12 cellular contexts compared by ENCODE assay signal in the genomic region with DNA sequence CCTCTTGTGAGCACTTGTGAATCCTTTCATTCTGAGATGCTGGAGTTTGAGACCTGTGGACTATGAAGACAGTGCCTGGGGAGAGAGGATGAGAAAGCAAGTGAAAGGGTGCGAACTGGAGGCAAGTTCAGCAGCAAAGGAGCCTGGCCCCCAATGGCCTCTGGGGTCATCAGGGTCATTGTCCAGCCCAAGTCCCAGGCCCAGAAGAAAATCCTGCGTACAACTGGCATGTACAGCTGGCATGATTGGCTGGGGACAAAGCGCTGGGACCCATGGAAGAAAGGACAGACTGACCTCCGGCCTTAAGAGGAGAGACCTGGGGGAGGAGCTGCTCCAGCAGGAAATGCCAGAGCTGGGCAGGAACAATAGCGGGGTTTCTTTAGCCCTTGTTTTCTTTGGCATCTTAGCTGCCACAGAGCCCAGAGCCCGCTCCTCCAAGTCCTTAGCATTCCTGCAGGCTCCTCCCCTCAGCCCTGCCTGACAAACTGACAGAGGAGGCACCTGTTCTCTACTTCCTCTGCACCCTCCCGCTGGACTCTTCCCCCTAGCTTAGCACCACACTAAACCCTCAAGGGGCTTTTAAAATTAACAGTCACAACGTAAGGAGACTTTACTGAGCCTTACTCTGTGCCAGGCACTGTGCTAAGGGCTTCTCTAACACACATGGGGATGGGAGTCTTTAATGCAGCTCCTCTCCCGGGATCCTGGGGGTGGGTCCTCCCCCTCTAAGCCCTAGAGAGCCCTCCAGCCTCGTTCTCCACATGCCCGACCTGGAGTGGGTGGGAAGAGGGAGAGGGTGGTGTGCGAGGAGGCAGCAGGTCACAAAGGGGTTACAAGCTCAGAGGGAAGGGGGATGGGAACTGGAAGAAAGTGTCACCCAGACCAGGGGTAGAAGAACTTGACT. TPM values are rescaled to one million over a fixed set of nuclear protein-coding genes. Genes with fewer than 3 reads are reported as not detected.
A peak's percentile ranks its signal among the peaks of the same experiment; 100 is the strongest.
DNase-seq lines count a peak whose midpoint lies in the region; ATAC-seq and TF ChIP-seq lines count a peak whose summit lies in the region.
"Had no signal": no experiment of that assay in that cellular context is flagged by ENCODE, and none has a peak within 500 bp of the region (broad histone marks: within the 10 kb centered on the region; RNA-seq: fewer than 3 reads in every experiment).

No MANE protein-coding gene starts in this region.

- H3K4me1 ChIP-seq in DND-41 (ENCODE audit: insufficient read depth, low read length) = peaks cover 15% of the 10 kb centered on the region
- H3K4me1 ChIP-seq in neuronal stem cell (ENCODE audit: control insufficient read depth in 2 of 2, insufficient read depth in 1 of 2, low read depth in 1 of 2, low read length in 2 of 2) = peaks cover 19 to 24% of the 10 kb centered on the region in 2 donors
- H3K4me1 ChIP-seq in BE2C = no peaks in the 10 kb centered on the region

- no peak overlapping the region for H2BK12ac ChIP-seq in neuronal stem cell (ENCODE audit: low read length)

- no peak overlapping the region for H3K4me3 Mint-ChIP-seq in HFFc6

- H3K36me3 ChIP-seq in DND-41 (ENCODE audit: insufficient read depth, low read length) (no peaks in the 10 kb centered on the region), MG63 (no peaks in the 10 kb centered on the region), neuronal stem cell (replicated peaks in 1 of 2; ENCODE audit: control insufficient read depth in 2 of 2, insufficient read depth in 2 of 2, low read length in 2 of 2) (no peaks in the 10 kb centered on the region), BE2C (no peaks in the 10 kb centered on the region)

- peak overlapping the region; percentile 72 for H3K18ac ChIP-seq in neuronal stem cell (ENCODE audit: low read length)

- no peak overlapping the region for H3K27ac Mint-ChIP-seq in HFFc6

- DNase-seq in DND-41 (peak; percentile 48), MG63 (peak; percentile 59), dermis blood vessel endothelial cell (peak; percentile 93), neuronal stem cell (ENCODE audit: low spot score) (peak; percentile 60), NCI-H1930 (lab: John Stamatoyannopoulos, UW) (no peak), HFFc6 (no peak), BE2C (no peak)
- DNase-seq: NCI-H146 had no signal

- H2BK15ac ChIP-seq in neuronal stem cell (ENCODE audit: low read length) = no peak overlapping the region

- H2BK5ac ChIP-seq in neuronal stem cell (ENCODE audit: low read length) = no peak overlapping the region

- H3K23ac ChIP-seq in neuronal stem cell (ENCODE audit: low read depth, low read length, poor library complexity) = no peak overlapping the region

- H3K27me3 ChIP-seq in DND-41 (ENCODE audit: insufficient read depth, low read length, poor library complexity) (no peaks in the 10 kb centered on the region), MG63 (no peaks in the 10 kb centered on the region), neuronal stem cell (ENCODE audit: control insufficient read depth in 3 of 3, insufficient read depth in 3 of 3, low read depth in 1 of 3, low read length in 3 of 3) (peaks cover 8 to 52% (median 14%) of the 10 kb centered on the region in 3 experiments), BE2C (no peaks in the 10 kb centered on the region)

- no peaks in the 10 kb centered on the region for H3K9me3 Mint-ChIP-seq in HFFc6

- H2BK120ac ChIP-seq in neuronal stem cell (ENCODE audit: low read depth, low read length) = no peak overlapping the region

- no CpG with 5 or more reads among the region's 12 CpGs for WGBS in neuronal stem cell (ENCODE audit: extremely low coverage in 2 of 2, insufficient read length in 2 of 2, insufficient replicate concordance in 1 of 2), 2 donors

- H3K14ac ChIP-seq in neuronal stem cell (ENCODE audit: low read length) = peak overlapping the region; percentile 10

- H3K4ac ChIP-seq in neuronal stem cell (ENCODE audit: low read length) = no peak overlapping the region

- no peak overlapping the region for H3K4me2 ChIP-seq in DND-41 (ENCODE audit: insufficient read depth, low read length)
- peak overlapping the region; percentile 14 for H3K4me2 ChIP-seq in neuronal stem cell (ENCODE audit: insufficient read depth, low read length, poor library complexity, severe bottlenecking)

- H3K9ac ChIP-seq in DND-41 (ENCODE audit: low read depth, low read length) = no peak overlapping the region
- peak overlapping the region; percentile 74 for H3K9ac ChIP-seq in neuronal stem cell (ENCODE audit: low read depth, low read length, poor library complexity)

- H2AK5ac ChIP-seq in neuronal stem cell (ENCODE audit: low read depth, low read length) = no peak overlapping the region

- no peaks in the 10 kb centered on the region for H3K79me2 ChIP-seq in DND-41 (ENCODE audit: insufficient read depth, low read length)

- H4K91ac ChIP-seq in neuronal stem cell (ENCODE audit: low read depth, low read length, poor library complexity) = no peak overlapping the region

- peak overlapping the region; percentile 42; the same call in 1 of the 2 replicates for H3K27ac ChIP-seq in DND-41 (ENCODE audit: low read length)
- H3K27ac ChIP-seq in neuronal stem cell (replicated peaks; ENCODE audit: low read length) = no peak overlapping the region

- peaks cover 28% of the 10 kb centered on the region for H3K27me3 Mint-ChIP-seq in HFFc6 (ENCODE audit: insufficient read depth)

- H3K4me3 ChIP-seq in DND-41 (ENCODE audit: low read depth in 1 of 2, low read length in 2 of 2) = no peak overlapping the region
- H3K4me3 ChIP-seq in MG63 = no peak overlapping the region
- no peak overlapping the region for H3K4me3 ChIP-seq in neuronal stem cell (ENCODE audit: low read length in 2 of 2)
- no peak overlapping the region for H3K4me3 ChIP-seq in BE2C (ENCODE audit: low read depth, low read length)
- H3K4me3 ChIP-seq: GM12878 had no signal

- no peaks in the 10 kb centered on the region for H3K79me1 ChIP-seq in neuronal stem cell (ENCODE audit: low read depth, low read length)

- H4K8ac ChIP-seq in neuronal stem cell (ENCODE audit: low read depth, low read length) = no peak overlapping the region

- H2AFZ ChIP-seq in DND-41 (ENCODE audit: low read depth, low read length) = peak overlapping the region; percentile 53
- H2AFZ ChIP-seq in neuronal stem cell (ENCODE audit: low read length) = peak overlapping the region; percentile 63

- peaks cover 18% of the 10 kb centered on the region for H3K4me1 Mint-ChIP-seq in HFFc6 (ENCODE audit: low read depth)

- no peaks in the 10 kb centered on the region for H3K9me3 ChIP-seq in DND-41 (ENCODE audit: insufficient read depth, low read length, severe bottlenecking)
- H3K9me3 ChIP-seq in MG63 = no peaks in the 10 kb centered on the region
- H3K9me3 ChIP-seq in neuronal stem cell (replicated peaks in 1 of 2; ENCODE audit: control insufficient read depth in 2 of 2, insufficient read depth in 1 of 2, low read depth in 1 of 2, low read length in 2 of 2) = no peaks in the 10 kb centered on the region
- no peaks in the 10 kb centered on the region for H3K9me3 ChIP-seq in BE2C

- H4K20me1 ChIP-seq in DND-41 (ENCODE audit: insufficient read depth, low read length) = no peaks in the 10 kb centered on the region

- ATAC-seq in DND-41 (ENCODE audit: insufficient read depth, low read depth) (peak; percentile 82), GM21825 (IDR thresholded peaks at IDR 0.05; ENCODE audit: unreplicated experiment) (no peak)
- ATAC-seq: GM12878 had no signal

- peaks cover 6% of the 10 kb centered on the region; the same call in 1 of the 2 replicates for H3K36me3 Mint-ChIP-seq in HFFc6 (ENCODE audit: low read depth)

- no peak for TF ChIP-seq CTCF in DND-41 (IDR thresholded peaks at IDR 0.05; ENCODE audit: borderline replicate concordance, extremely low read depth, low read length, poor library complexity, severe bottlenecking)
- TF ChIP-seq CTCF in HFFc6 (IDR thresholded peaks at IDR 0.05) = no peak
- no peak for TF ChIP-seq CTCF in BE2C (IDR thresholded peaks at IDR 0.05; ENCODE audit: low read depth, low read length)

RNA-seq across cellular contexts. Expression of a gene that starts 1.9 kb away (rescaled TPM):
- not detected in 2 replicates for total RNA-seq in MG63 (2014; rRNA removed; shearing (Covaris generic); ENCODE audit: low replicate concordance)
- total RNA-seq in dermis blood vessel endothelial cell = 0.47 and 1.4 TPM in 2 replicates
- 0.39 TPM for polyA plus RNA-seq in neuronal stem cell (2013, experiment 1 of 2)
- 0.58 TPM for polyA plus RNA-seq in neuronal stem cell (2013, experiment 2 of 2)
- total RNA-seq in HFFc6 (2021; fragmentation: NEBNext Ultra II Directional; extraction: Animal tissue kit (Norgen Biotek cat#: 25700)) = not detected
- 3.4 TPM for polyA plus RNA-seq in BE2C (2012; ENCODE audit: insufficient read depth, insufficient read length, low read depth)
- total RNA-seq: GM12878, mesenteric fat pad had no signal
- polyA plus RNA-seq: GM12878 had no signal

RNA-seq across cellular contexts. Expression of a gene that starts 9.3 kb away (rescaled TPM):
- not detected in 2 replicates for total RNA-seq in MG63 (2014; rRNA removed; shearing (Covaris generic); ENCODE audit: low replicate concordance)
- not detected in 2 replicates for total RNA-seq in dermis blood vessel endothelial cell
- not detected for polyA plus RNA-seq in neuronal stem cell (2013, experiment 1 of 2)
- polyA plus RNA-seq in neuronal stem cell (2013, experiment 2 of 2) = not detected
- not detected for total RNA-seq in HFFc6 (2021; fragmentation: NEBNext Ultra II Directional; extraction: Animal tissue kit (Norgen Biotek cat#: 25700))
- polyA plus RNA-seq in BE2C (2012; ENCODE audit: insufficient read depth, insufficient read length, low read depth) = 2.5 TPM
- total RNA-seq: dermis microvascular lymphatic vessel endothelial cell, GM12878, mesenteric fat pad had no signal
- polyA plus RNA-seq: GM12878 had no signal

RNA-seq across cellular contexts. Expression of a gene that starts 12.9 kb away (rescaled TPM):
- total RNA-seq in MG63 (2014; rRNA removed; shearing (Covaris generic); ENCODE audit: low replicate concordance) = not detected in 2 replicates
- total RNA-seq in dermis blood vessel endothelial cell = 0.05 TPM in 1 of 2 replicates, not detected in the other
- polyA plus RNA-seq in neuronal stem cell (2013, experiment 1 of 2) = 0.03 TPM
- 0.04 TPM for polyA plus RNA-seq in neuronal stem cell (2013, experiment 2 of 2)
- total RNA-seq in HFFc6 (2021; fragmentation: NEBNext Ultra II Directional; extraction: Animal tissue kit (Norgen Biotek cat#: 25700)) = not detected
- polyA plus RNA-seq in BE2C (2012; ENCODE audit: insufficient read depth, insufficient read length, low read depth) = 3.2 TPM
- total RNA-seq: dermis microvascular lymphatic vessel endothelial cell, GM12878, mesenteric fat pad had no signal
- polyA plus RNA-seq: GM12878 had no signal

RNA-seq across cellular contexts. Expression of a gene that starts 56.1 kb away (rescaled TPM):
- not detected in 2 replicates for total RNA-seq in MG63 (2014; rRNA removed; shearing (Covaris generic); ENCODE audit: low replicate concordance)
- not detected in 2 replicates for total RNA-seq in dermis blood vessel endothelial cell
- 5.6 TPM for polyA plus RNA-seq in neuronal stem cell (2013, experiment 1 of 2)
- polyA plus RNA-seq in neuronal stem cell (2013, experiment 2 of 2) = 4.9 TPM
- 1 to 10 TPM in 4 of 6 experiments, under 1 TPM in 2; 0.24 to 1.1 (median 1.1) TPM for total RNA-seq in HFFc6 (2021; fragmentation: NEBNext Ultra II Directional; extraction: Animal tissue kit (Norgen Biotek cat#: 25700))
- 226 TPM for polyA plus RNA-seq in BE2C (2012; ENCODE audit: insufficient read depth, insufficient read length, low read depth)
- total RNA-seq: dermis microvascular lymphatic vessel endothelial cell, GM12878 had no signal
- polyA plus RNA-seq: GM12878 had no signal

Comparison
In these comparisons a context has a peak if more than half of its experiments do, and no peak if none do; other contexts are left out.
1. DNase-seq: peak in DND-41 (single experiment), MG63 (single experiment), dermis blood vessel endothelial cell (single experiment) and neuronal stem cell (single experiment); none in NCI-H1930 (0 of 2), HFFc6 (single experiment) and BE2C (single experiment).